ENCODE assay signal across 2 cellular contexts in the genomic region with DNA sequence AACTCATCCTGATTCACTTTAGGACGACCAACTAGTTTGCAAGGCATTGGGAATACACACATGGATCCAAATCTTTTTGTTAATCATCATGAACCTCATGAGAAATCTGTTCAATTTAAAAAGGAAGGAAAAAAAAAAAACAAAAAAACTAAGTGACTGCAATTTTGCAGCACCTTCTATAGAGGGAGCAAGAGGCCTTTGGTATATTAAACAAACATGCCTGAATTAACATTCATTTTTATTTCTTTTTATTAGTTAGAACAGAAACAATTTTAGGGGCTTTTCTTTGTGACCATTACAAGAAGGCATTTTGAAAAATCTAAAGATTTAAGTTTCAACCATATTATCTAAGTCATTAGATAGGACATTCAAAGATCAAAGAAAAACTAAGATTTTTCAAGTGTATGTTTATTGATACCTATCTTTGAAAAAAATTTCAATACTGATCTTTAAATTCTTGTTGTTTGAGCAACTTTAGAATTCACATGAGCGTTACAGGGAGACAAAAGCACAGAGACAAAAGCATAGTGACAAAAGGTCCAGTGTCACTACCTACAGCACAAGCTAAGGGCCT.
A peak's percentile ranks its signal among the peaks of the same experiment; 100 is the strongest.
TF ChIP-seq lines count a peak whose summit lies in the region.

No MANE protein-coding gene starts in this region.

TF ChIP-seq in A549, 52 proteins besides CTCF, POLR2A, EP300 and RAD21:
- TF ChIP-seq, protein P1, sequence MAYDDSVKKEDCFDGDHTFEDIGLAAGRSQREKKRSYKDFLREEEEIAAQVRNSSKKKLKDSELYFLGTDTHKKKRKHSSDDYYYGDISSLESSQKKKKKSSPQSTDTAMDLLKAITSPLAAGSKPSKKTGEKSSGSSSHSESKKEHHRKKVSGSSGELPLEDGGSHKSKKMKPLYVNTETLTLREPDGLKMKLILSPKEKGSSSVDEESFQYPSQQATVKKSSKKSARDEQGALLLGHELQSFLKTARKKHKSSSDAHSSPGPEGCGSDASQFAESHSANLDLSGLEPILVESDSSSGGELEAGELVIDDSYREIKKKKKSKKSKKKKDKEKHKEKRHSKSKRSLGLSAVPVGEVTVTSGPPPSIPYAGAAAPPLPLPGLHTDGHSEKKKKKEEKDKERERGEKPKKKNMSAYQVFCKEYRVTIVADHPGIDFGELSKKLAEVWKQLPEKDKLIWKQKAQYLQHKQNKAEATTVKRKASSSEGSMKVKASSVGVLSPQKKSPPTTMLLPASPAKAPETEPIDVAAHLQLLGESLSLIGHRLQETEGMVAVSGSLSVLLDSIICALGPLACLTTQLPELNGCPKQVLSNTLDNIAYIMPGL (CRISPR knock-in tag; IDR thresholded peaks at IDR 0.05; ENCODE audit: borderline replicate concordance), result no peak
- no peak for TF ChIP-seq KDM1A (IDR thresholded peaks at IDR 0.05; ENCODE audit: low read depth)
- no peak for TF ChIP-seq PHF8 (IDR thresholded peaks at IDR 0.05; ENCODE audit: borderline replicate concordance, low read depth)
- no peak for TF ChIP-seq CHD2 (IDR thresholded peaks at IDR 0.05; ENCODE audit: low read length, partially characterized antibody)
- no peak for TF ChIP-seq HOXA7 (CRISPR knock-in tag; IDR thresholded peaks at IDR 0.05)
- no peak for TF ChIP-seq EHF (CRISPR knock-in tag; IDR thresholded peaks at IDR 0.05)
- peak; percentile 83 for TF ChIP-seq SMC3 (IDR thresholded peaks at IDR 0.05)
- no peak for TF ChIP-seq ZC3H11A (IDR thresholded peaks at IDR 0.05)

TF ChIP-seq in H1, 55 proteins besides CTCF, POLR2A, EP300 and RAD21 (continued from another document):
- TF ChIP-seq KDM5A (IDR thresholded peaks at IDR 0.05; ENCODE audit: low read length), result no peak
- no peak for TF ChIP-seq JUND (IDR thresholded peaks at IDR 0.05; ENCODE audit: low read length)
- TF ChIP-seq HDAC2 (IDR thresholded peaks at IDR 0.05; ENCODE audit: borderline replicate concordance in 1 of 2, low read depth in 2 of 2, low read length in 2 of 2), result no peak
- TF ChIP-seq, protein P2, sequence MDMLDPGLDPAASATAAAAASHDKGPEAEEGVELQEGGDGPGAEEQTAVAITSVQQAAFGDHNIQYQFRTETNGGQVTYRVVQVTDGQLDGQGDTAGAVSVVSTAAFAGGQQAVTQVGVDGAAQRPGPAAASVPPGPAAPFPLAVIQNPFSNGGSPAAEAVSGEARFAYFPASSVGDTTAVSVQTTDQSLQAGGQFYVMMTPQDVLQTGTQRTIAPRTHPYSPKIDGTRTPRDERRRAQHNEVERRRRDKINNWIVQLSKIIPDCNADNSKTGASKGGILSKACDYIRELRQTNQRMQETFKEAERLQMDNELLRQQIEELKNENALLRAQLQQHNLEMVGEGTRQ (IDR thresholded peaks at IDR 0.05; ENCODE audit: low read length), result no peak
- no peak for TF ChIP-seq TBP (IDR thresholded peaks at IDR 0.05; ENCODE audit: low read depth, low read length)
- no peak for TF ChIP-seq GABPA (IDR thresholded peaks at IDR 0.05; ENCODE audit: borderline replicate concordance, insufficient read depth, low read length)
- no peak for TF ChIP-seq RFX5 (IDR thresholded peaks at IDR 0.05; ENCODE audit: borderline replicate concordance, low read depth, low read length)
- no peak for TF ChIP-seq SAP30 (IDR thresholded peaks at IDR 0.05; ENCODE audit: insufficient read depth, insufficient replicate concordance, low read length)
- no peak for TF ChIP-seq NRF1 (IDR thresholded peaks at IDR 0.05; ENCODE audit: low read depth, low read length)
- TF ChIP-seq, protein P3, sequence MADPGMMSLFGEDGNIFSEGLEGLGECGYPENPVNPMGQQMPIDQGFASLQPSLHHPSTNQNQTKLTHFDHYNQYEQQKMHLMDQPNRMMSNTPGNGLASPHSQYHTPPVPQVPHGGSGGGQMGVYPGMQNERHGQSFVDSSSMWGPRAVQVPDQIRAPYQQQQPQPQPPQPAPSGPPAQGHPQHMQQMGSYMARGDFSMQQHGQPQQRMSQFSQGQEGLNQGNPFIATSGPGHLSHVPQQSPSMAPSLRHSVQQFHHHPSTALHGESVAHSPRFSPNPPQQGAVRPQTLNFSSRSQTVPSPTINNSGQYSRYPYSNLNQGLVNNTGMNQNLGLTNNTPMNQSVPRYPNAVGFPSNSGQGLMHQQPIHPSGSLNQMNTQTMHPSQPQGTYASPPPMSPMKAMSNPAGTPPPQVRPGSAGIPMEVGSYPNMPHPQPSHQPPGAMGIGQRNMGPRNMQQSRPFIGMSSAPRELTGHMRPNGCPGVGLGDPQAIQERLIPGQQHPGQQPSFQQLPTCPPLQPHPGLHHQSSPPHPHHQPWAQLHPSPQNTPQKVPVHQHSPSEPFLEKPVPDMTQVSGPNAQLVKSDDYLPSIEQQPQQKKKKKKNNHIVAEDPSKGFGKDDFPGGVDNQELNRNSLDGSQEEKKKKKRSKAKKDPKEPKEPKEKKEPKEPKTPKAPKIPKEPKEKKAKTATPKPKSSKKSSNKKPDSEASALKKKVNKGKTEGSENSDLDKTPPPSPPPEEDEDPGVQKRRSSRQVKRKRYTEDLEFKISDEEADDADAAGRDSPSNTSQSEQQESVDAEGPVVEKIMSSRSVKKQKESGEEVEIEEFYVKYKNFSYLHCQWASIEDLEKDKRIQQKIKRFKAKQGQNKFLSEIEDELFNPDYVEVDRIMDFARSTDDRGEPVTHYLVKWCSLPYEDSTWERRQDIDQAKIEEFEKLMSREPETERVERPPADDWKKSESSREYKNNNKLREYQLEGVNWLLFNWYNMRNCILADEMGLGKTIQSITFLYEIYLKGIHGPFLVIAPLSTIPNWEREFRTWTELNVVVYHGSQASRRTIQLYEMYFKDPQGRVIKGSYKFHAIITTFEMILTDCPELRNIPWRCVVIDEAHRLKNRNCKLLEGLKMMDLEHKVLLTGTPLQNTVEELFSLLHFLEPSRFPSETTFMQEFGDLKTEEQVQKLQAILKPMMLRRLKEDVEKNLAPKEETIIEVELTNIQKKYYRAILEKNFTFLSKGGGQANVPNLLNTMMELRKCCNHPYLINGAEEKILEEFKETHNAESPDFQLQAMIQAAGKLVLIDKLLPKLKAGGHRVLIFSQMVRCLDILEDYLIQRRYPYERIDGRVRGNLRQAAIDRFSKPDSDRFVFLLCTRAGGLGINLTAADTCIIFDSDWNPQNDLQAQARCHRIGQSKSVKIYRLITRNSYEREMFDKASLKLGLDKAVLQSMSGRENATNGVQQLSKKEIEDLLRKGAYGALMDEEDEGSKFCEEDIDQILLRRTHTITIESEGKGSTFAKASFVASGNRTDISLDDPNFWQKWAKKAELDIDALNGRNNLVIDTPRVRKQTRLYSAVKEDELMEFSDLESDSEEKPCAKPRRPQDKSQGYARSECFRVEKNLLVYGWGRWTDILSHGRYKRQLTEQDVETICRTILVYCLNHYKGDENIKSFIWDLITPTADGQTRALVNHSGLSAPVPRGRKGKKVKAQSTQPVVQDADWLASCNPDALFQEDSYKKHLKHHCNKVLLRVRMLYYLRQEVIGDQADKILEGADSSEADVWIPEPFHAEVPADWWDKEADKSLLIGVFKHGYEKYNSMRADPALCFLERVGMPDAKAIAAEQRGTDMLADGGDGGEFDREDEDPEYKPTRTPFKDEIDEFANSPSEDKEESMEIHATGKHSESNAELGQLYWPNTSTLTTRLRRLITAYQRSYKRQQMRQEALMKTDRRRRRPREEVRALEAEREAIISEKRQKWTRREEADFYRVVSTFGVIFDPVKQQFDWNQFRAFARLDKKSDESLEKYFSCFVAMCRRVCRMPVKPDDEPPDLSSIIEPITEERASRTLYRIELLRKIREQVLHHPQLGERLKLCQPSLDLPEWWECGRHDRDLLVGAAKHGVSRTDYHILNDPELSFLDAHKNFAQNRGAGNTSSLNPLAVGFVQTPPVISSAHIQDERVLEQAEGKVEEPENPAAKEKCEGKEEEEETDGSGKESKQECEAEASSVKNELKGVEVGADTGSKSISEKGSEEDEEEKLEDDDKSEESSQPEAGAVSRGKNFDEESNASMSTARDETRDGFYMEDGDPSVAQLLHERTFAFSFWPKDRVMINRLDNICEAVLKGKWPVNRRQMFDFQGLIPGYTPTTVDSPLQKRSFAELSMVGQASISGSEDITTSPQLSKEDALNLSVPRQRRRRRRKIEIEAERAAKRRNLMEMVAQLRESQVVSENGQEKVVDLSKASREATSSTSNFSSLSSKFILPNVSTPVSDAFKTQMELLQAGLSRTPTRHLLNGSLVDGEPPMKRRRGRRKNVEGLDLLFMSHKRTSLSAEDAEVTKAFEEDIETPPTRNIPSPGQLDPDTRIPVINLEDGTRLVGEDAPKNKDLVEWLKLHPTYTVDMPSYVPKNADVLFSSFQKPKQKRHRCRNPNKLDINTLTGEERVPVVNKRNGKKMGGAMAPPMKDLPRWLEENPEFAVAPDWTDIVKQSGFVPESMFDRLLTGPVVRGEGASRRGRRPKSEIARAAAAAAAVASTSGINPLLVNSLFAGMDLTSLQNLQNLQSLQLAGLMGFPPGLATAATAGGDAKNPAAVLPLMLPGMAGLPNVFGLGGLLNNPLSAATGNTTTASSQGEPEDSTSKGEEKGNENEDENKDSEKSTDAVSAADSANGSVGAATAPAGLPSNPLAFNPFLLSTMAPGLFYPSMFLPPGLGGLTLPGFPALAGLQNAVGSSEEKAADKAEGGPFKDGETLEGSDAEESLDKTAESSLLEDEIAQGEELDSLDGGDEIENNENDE (IDR thresholded peaks at IDR 0.05; ENCODE audit: insufficient replicate concordance, low read length), result no peak
